In the genomic region with DNA sequence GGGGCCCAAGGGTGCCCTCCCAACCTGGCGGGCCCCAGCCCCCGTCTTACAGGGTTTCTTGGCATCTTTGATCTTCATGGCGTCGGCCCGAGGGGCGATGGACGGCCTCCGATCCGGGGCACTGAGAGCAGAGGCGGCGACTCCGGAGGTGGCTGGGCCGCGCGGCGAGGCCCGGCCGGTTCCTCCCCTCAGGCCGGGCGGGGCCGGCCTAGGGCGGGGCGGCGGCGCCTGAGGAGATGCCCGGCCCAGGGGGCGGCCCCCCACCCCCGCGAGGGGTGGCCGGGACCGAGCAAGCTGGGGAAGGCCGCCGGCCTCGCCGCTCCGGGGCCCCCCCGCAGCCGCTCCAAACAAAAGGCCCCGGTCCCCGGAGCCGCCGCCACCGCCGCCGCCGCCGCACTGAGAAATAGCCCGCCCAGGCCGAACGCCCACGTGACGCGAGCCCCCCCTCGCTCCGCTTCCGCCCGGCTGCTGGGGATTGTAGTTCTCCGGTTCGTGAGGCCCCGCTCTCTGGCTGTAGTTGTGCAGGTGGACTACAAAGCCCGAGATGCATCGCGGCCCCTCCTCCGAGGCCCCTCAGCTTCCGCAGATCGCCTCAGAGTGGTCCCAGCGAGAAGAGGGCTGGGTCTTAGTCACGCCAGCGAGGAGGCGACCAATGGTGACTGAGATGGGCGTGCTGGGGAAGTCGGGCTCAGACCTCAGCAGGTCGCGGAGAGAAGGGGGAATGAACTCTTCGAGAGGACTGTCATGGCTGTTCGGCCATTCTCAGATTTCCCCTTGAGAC, we compare ENCODE assay signal across 8 cellular contexts. TPM values are rescaled to one million over a fixed set of nuclear protein-coding genes. Genes with fewer than 3 reads are reported as not detected.
DNase-seq lines count a peak whose midpoint lies in the region; ATAC-seq, FAIRE-seq and TF ChIP-seq lines count a peak whose summit lies in the region.

TSS of gene PANK3 (minus strand) at position 163 of the 781 bp plus-strand sequence. CDS start at position 78, 85 bp downstream.

- peak within 1 kb of the TSS; percentile 90 to 98 (median 94) for H3K4me3 Mint-ChIP-seq in naive thymus-derived CD8-positive, alpha-beta T cell

- no peaks in the 10 kb centered on the region for H3K27me3 Mint-ChIP-seq in naive thymus-derived CD8-positive, alpha-beta T cell

- peaks cover 0 to 6% (median 0%) of the 10 kb centered on the region in 3 donors for H3K36me3 Mint-ChIP-seq in naive thymus-derived CD8-positive, alpha-beta T cell

- peak within 1 kb of the TSS; percentile 90 for H3K4me2 ChIP-seq in Loucy (ENCODE audit: low read depth, low read length, poor library complexity, severe bottlenecking)

- peak within 1 kb of the TSS; percentile 81; the same call in 1 of the 2 replicates for H2AFZ ChIP-seq in Loucy (ENCODE audit: low read length)

- H3K27me3 ChIP-seq in Loucy (ENCODE audit: insufficient read depth, low read length, poor library complexity, severe bottlenecking), result no peaks in the 10 kb centered on the region

- H3K4me1 ChIP-seq in Loucy (ENCODE audit: insufficient read depth, low read length, poor library complexity, severe bottlenecking), result peaks cover 15% of the 10 kb centered on the region

- DNase-seq in EL, result peak; percentile 100
- peak; percentile 94 for DNase-seq in H54 (ENCODE audit: insufficient read length, low spot score)
- DNase-seq in activated T-helper 9 cell treated with anti-CD3 and anti-CD28 coated beads, Interleukin-2, amount 50 U/mL, for 16 hours (ENCODE audit: low read depth), result peak; percentile 96
- DNase-seq in fibroblast of mammary gland (ENCODE audit: low read depth), result peak; percentile 99
- peak; percentile 91 to 98 (median 96) for DNase-seq in naive thymus-derived CD8-positive, alpha-beta T cell
- peak; percentile 92 to 96 (median 94) for DNase-seq in stimulated activated naive CD4-positive, alpha-beta T cell (lab: John Stamatoyannopoulos, UW)

- H3K36me3 ChIP-seq in Loucy (ENCODE audit: insufficient read depth, low read length), result no peaks in the 10 kb centered on the region

- peaks cover 40% of the 10 kb centered on the region for H4K20me1 ChIP-seq in Loucy (ENCODE audit: insufficient read depth, low read length, poor library complexity, severe bottlenecking)

- no peaks in the 10 kb centered on the region for H3K9me3 ChIP-seq in Loucy (ENCODE audit: insufficient read depth, low read depth, low read length)

- peak within 1 kb of the TSS; percentile 94 to 99 (median 98) for H3K27ac Mint-ChIP-seq in naive thymus-derived CD8-positive, alpha-beta T cell

- TF ChIP-seq CTCF in Loucy (conservative IDR thresholded peaks at IDR 0.05; ENCODE audit: low read length) (no peak), fibroblast of mammary gland (conservative IDR thresholded peaks at IDR 0.05; ENCODE audit: control insufficient read depth, insufficient read depth, low read depth, low read length) (no peak)

- peaks cover 16 to 47% (median 42%) of the 10 kb centered on the region in 4 donors for H3K4me1 Mint-ChIP-seq in naive thymus-derived CD8-positive, alpha-beta T cell

- peak; percentile 95 to 98 for ATAC-seq in naive thymus-derived CD8-positive, alpha-beta T cell

- TF ChIP-seq POLR2A in H54 (IDR thresholded peaks at IDR 0.05; ENCODE audit: low read depth, low read length) (peak; percentile 93), Raji (IDR thresholded peaks at IDR 0.05; ENCODE audit: insufficient read depth, low read depth, low read length) (peak; percentile 97)

- H3K9ac ChIP-seq in Loucy (ENCODE audit: low read depth, low read length, poor library complexity, severe bottlenecking), result peak within 1 kb of the TSS; percentile 93

- H3F3A ChIP-seq in Loucy (ENCODE audit: low read depth), result no peaks in the 10 kb centered on the region

- peaks cover 48% of the 10 kb centered on the region for H3K79me2 ChIP-seq in Loucy (ENCODE audit: insufficient read depth, low read length)

- peak within 1 kb of the TSS; percentile 98 for H3K4me3 ChIP-seq in Loucy (ENCODE audit: low read length, poor library complexity, severe bottlenecking)
- H3K4me3 ChIP-seq in fibroblast of mammary gland (ENCODE audit: control insufficient read depth, low read depth, low read length), result peak within 1 kb of the TSS; percentile 82

- POLR2A ChIA-PET in naive thymus-derived CD8-positive, alpha-beta T cell (lab: Charles Lee), result interaction anchor here (0.5 to 2.0 kb wide), 6 partner anchors 9 to 105 kb away, joined by 3 to 7 read pairs (median 4); no protein-coding TSS in a partner anchor

- no peaks in the 10 kb centered on the region for H3K9me2 ChIP-seq in Loucy (replicated peaks; ENCODE audit: low read depth, low read length)

- H3K9me3 Mint-ChIP-seq in naive thymus-derived CD8-positive, alpha-beta T cell, result no peaks in the 10 kb centered on the region

- FAIRE-seq in H54 (lab: Jason Lieb, UNC), result peak; percentile 92

RNA-seq across cellular contexts. Expression of gene PANK3, which starts in this region (rescaled TPM):
- 10 to 100 TPM; 40.4 to 49.8 TPM for total RNA-seq in naive thymus-derived CD8-positive, alpha-beta T cell
- 1 to 10 TPM; 2.6 to 6.7 (median 4.9) TPM for polyA plus RNA-seq in naive thymus-derived CD8-positive, alpha-beta T cell

Comparison
In these comparisons a context has a peak if more than half of its experiments do, and no peak if none do; other contexts are left out.
1. Peak in every context shown above with its lines: DNase-seq, ATAC-seq and H3K4me3 ChIP-seq.